In genomic region chr17:33562792-33563191, GRCh38 we compare ENCODE assay signal across 16 cellular contexts.
"Had no signal": no experiment of that assay in that cellular context is flagged by ENCODE, and none has a peak within 500 bp of the region (broad histone marks: within the 10 kb centered on the region; RNA-seq: fewer than 3 reads in every experiment).

No MANE protein-coding gene starts in this region.

- H3K27ac Mint-ChIP-seq: activated CD4-positive, alpha-beta memory T cell treated with anti-CD3 and anti-CD28 coated beads, Interleukin-2, amount 10 ng/mL, durations not matched to agents 7 days and 5 days; activated naive CD8-positive, alpha-beta T cell treated with anti-CD3 and anti-CD28 coated beads, Interleukin-2, amount 10 ng/mL, durations not matched to agents 7 days and 5 days; natural killer cell; progenitor cell of endocrine pancreas; stimulated activated naive B cell treated with anti-CD40 and anti-IgM and Interleukin-4, amounts not matched to agents 10 μg/mL and 1 μg/mL and 100 μg/mL, for 72 hours had no signal

- H3K27me3 Mint-ChIP-seq: activated CD4-positive, alpha-beta memory T cell treated with anti-CD3 and anti-CD28 coated beads, Interleukin-2, amount 10 ng/mL, durations not matched to agents 7 days and 5 days had no signal

- H3K9me3 ChIP-seq: right lobe of liver, transverse colon had no signal

- H3K4me1 ChIP-seq: gastroesophageal sphincter, right lobe of liver, transverse colon had no signal

- H3K27ac ChIP-seq: gastroesophageal sphincter, right lobe of liver, spleen, transverse colon had no signal

- H3K36me3 ChIP-seq: gastroesophageal sphincter, right lobe of liver, spleen, transverse colon had no signal

- H3K9me3 Mint-ChIP-seq: activated CD4-positive, alpha-beta memory T cell treated with anti-CD3 and anti-CD28 coated beads, Interleukin-2, amount 10 ng/mL, durations not matched to agents 7 days and 5 days; natural killer cell had no signal

- ATAC-seq: gastroesophageal sphincter; natural killer cell; right lobe of liver; stimulated activated naive B cell treated with anti-CD40 and anti-IgM and Interleukin-4, amounts not matched to agents 10 μg/mL and 1 μg/mL and 100 μg/mL, for 72 hours had no signal

- DNase-seq: activated CD4-positive, alpha-beta memory T cell treated with anti-CD3 and anti-CD28 coated beads, Interleukin-2, amount 10 ng/mL, durations not matched to agents 7 days and 5 days; activated CD4-positive, alpha-beta T cell treated with anti-CD3 and anti-CD28 coated beads for 1 hour; activated gamma-delta T cell; activated naive CD8-positive, alpha-beta T cell treated with anti-CD3 and anti-CD28 coated beads, Interleukin-2, amount 10 ng/mL, durations not matched to agents 7 days and 5 days; activated T-cell treated with anti-CD3 and anti-CD28 coated beads, Interleukin-2, amount 50 U/mL, for 48 hours; aorta; natural killer cell; right lobe of liver; spleen; stimulated activated CD4-positive, alpha-beta T cell treated with anti-CD3 and anti-CD28 coated beads, Interleukin-1b, Interleukin-23, amount 100 ng/mL, for 48 hours; stimulated activated naive B cell treated with anti-CD40 and anti-IgM and Interleukin-4, amounts not matched to agents 10 μg/mL and 1 μg/mL and 100 μg/mL, for 72 hours; T-helper 2 cell; transverse colon had no signal

- H3K27me3 ChIP-seq: right lobe of liver, spleen, transverse colon had no signal

- H3K4me3 Mint-ChIP-seq: activated CD4-positive, alpha-beta memory T cell treated with anti-CD3 and anti-CD28 coated beads, Interleukin-2, amount 10 ng/mL, durations not matched to agents 7 days and 5 days; activated naive CD8-positive, alpha-beta T cell treated with anti-CD3 and anti-CD28 coated beads, Interleukin-2, amount 10 ng/mL, durations not matched to agents 7 days and 5 days; natural killer cell; stimulated activated naive B cell treated with anti-CD40 and anti-IgM and Interleukin-4, amounts not matched to agents 10 μg/mL and 1 μg/mL and 100 μg/mL, for 72 hours had no signal

- H3K4me1 Mint-ChIP-seq: activated CD4-positive, alpha-beta memory T cell treated with anti-CD3 and anti-CD28 coated beads, Interleukin-2, amount 10 ng/mL, durations not matched to agents 7 days and 5 days; activated naive CD8-positive, alpha-beta T cell treated with anti-CD3 and anti-CD28 coated beads, Interleukin-2, amount 10 ng/mL, durations not matched to agents 7 days and 5 days; natural killer cell; stimulated activated naive B cell treated with anti-CD40 and anti-IgM and Interleukin-4, amounts not matched to agents 10 μg/mL and 1 μg/mL and 100 μg/mL, for 72 hours had no signal

- H3K4me3 ChIP-seq: gastroesophageal sphincter, lung, right lobe of liver, spleen, transverse colon had no signal

- H3K36me3 Mint-ChIP-seq: activated naive CD8-positive, alpha-beta T cell treated with anti-CD3 and anti-CD28 coated beads, Interleukin-2, amount 10 ng/mL, durations not matched to agents 7 days and 5 days; natural killer cell; stimulated activated naive B cell treated with anti-CD40 and anti-IgM and Interleukin-4, amounts not matched to agents 10 μg/mL and 1 μg/mL and 100 μg/mL, for 72 hours had no signal
